Comparison of ENCODE assay signal across 34 cellular contexts in the genomic region with DNA sequence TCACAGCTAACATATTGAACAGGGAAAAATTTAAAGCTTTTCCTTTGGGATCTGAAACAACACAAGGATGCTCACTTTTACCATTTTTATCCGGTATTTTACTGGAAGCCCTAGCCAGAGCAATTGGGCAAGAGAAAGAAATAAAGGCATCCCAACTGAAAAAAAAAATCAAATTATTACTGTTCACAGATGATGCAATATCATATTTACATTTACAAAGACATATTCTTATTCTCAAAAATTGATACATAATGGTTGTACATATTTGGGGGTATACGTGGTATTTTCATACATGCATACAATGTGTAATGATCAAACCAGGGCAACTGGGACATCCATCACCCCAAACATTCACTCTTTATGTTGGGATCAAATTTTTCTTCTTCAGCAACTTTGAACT.
"Had no signal": no experiment of that assay in that cellular context is flagged by ENCODE, and none has a peak within 500 bp of the region (broad histone marks: within the 10 kb centered on the region; RNA-seq: fewer than 3 reads in every experiment).

No MANE protein-coding gene starts in this region.

- H3K36me3 ChIP-seq: MG63 had no signal

- H3K27me3 ChIP-seq: MG63 had no signal

- H3K9me3 ChIP-seq: MG63 had no signal

- DNase-seq: Karpas-422, Kasumi-1, MG63, MM.1S, MV-4-11, NCI-H1048, NCI-H1092, NCI-H1092 treated with DMSO at 0.1 percent for 48 hours, NCI-H1105, NCI-H1105 treated with DMSO at 0.1 percent for 48 hours, NCI-H1417, NCI-H1417 treated with DMSO at 0.1 percent for 48 hours, NCI-H1436, NCI-H1436 treated with DMSO at 0.1 percent for 48 hours, NCI-H146, NCI-H1694, NCI-H1694 treated with DMSO at 0.1 percent for 48 hours, NCI-H187, NCI-H187 treated with DMSO at 0.1 percent for 48 hours, NCI-H1930, NCI-H2029, NCI-H2029 treated with DMSO at 0.1 percent for 48 hours, NCI-H2081, NCI-H2081 treated with DMSO at 0.1 percent for 48 hours, NCI-H2107, NCI-H2171, NCI-H2171 treated with DMSO at 0.1 percent for 48 hours, NCI-H2227 treated with DMSO at 0.1 percent for 48 hours, NCI-H226, NCI-H345, NCI-H446, NCI-H446 treated with DMSO at 0.1 percent for 48 hours, NCI-H510A, NCI-H510A treated with DMSO at 0.1 percent for 48 hours had no signal

- H3K4me3 ChIP-seq: MG63 had no signal
